ENCODE assay signal across 8 cellular contexts in genomic region chr2:84741182-84741822, GRCh38.
DNase-seq lines count a peak whose midpoint lies in the region; ATAC-seq, FAIRE-seq and TF ChIP-seq lines count a peak whose summit lies in the region.

No MANE protein-coding gene starts in this region.

- H4K20me1 ChIP-seq in OCI-LY7 (ENCODE audit: insufficient read depth, low read length): no peaks in the 10 kb centered on the region
- no peaks in the 10 kb centered on the region for H4K20me1 ChIP-seq in keratinocyte (ENCODE audit: control insufficient read depth, extremely low read depth, insufficient read depth, low read length)

- H3K27me3 ChIP-seq in heart left ventricle: no peaks in the 10 kb centered on the region
- peaks cover 3% of the 10 kb centered on the region for H3K27me3 ChIP-seq in keratinocyte (ENCODE audit: control insufficient read depth, extremely low read depth, insufficient read depth, low read length)

- H3K4me1 Mint-ChIP-seq in activated T-helper 2 cell treated with anti-CD3 and anti-CD28 coated beads, Interferon-gamma antibody, Interleukin-2, Interleukin-4, amounts not matched to agents 10 μg/mL and 5 μg/mL and 100 μg/mL, durations not matched to agents 14 hours and 24 hours and 36 hours (ENCODE audit: low read depth): peaks cover 10% of the 10 kb centered on the region

- POLR2A ChIA-PET in OCI-LY7 (lab: Charles Lee): interaction anchor here (0.8 kb wide), 1 partner anchor 9 kb away, joined by 3 read pairs; no protein-coding TSS in a partner anchor

- no peak overlapping the region for H3K9ac ChIP-seq in keratinocyte (ENCODE audit: control insufficient read depth, extremely low read depth, insufficient read depth, low read length)

- no peak overlapping the region for H3K4me3 Mint-ChIP-seq in activated T-helper 2 cell treated with anti-CD3 and anti-CD28 coated beads, Interferon-gamma antibody, Interleukin-2, Interleukin-4, amounts not matched to agents 10 μg/mL and 5 μg/mL and 100 μg/mL, durations not matched to agents 14 hours and 24 hours and 36 hours (ENCODE audit: low read depth)

- ATAC-seq in heart left ventricle (peak in 3 of 4 donors; percentile 41 to 70 (median 49)), HG02870 (IDR thresholded peaks at IDR 0.05; ENCODE audit: unreplicated experiment) (peak; percentile 97)

- H3K27ac Mint-ChIP-seq in activated T-helper 2 cell treated with anti-CD3 and anti-CD28 coated beads, Interferon-gamma antibody, Interleukin-2, Interleukin-4, amounts not matched to agents 10 μg/mL and 5 μg/mL and 100 μg/mL, durations not matched to agents 14 hours and 24 hours and 36 hours: no peak overlapping the region

- H3K27ac ChIP-seq in heart left ventricle: no peak overlapping the region
- H3K27ac ChIP-seq in OCI-LY7 (ENCODE audit: low read depth, low read length, poor library complexity, severe bottlenecking): no peak overlapping the region
- H3K27ac ChIP-seq in keratinocyte (ENCODE audit: control insufficient read depth, insufficient read depth, low read length): no peak overlapping the region

- TF ChIP-seq CTCF in heart left ventricle (IDR thresholded peaks at IDR 0.05) (peak in 6 of 12 donors; percentile 10 to 27 (median 21)), OCI-LY7 (conservative IDR thresholded peaks at IDR 0.05; ENCODE audit: low read length) (peak; percentile 69), keratinocyte (optimal IDR thresholded peaks at IDR 0.05 in 1 of 3, IDR thresholded peaks at IDR 0.05 in 1 of 3, conservative IDR thresholded peaks at IDR 0.05 in 1 of 3; ENCODE audit: extremely low read depth in 1 of 3, insufficient read depth in 2 of 3, low read length in 3 of 3) (peak in 2 of 3 experiments; percentile 45 to 57)

- H3K4me2 ChIP-seq in OCI-LY7 (ENCODE audit: low read length) (no peak overlapping the region), keratinocyte (ENCODE audit: control insufficient read depth, extremely low read depth, insufficient read depth, low read depth, low read length) (no peak overlapping the region)

- H3K79me2 ChIP-seq in OCI-LY7 (ENCODE audit: insufficient read depth, low read depth, low read length): no peaks in the 10 kb centered on the region
- no peaks in the 10 kb centered on the region for H3K79me2 ChIP-seq in keratinocyte (ENCODE audit: control insufficient read depth, insufficient read depth, low read length)

- no peaks in the 10 kb centered on the region for H3K9me2 ChIP-seq in OCI-LY7 (ENCODE audit: insufficient read depth, low read length)

- DNase-seq in heart left ventricle (no peak), cardiac septum (ENCODE audit: low spot score) (no peak), OCI-LY7 (ENCODE audit: low spot score) (peak; percentile 50), keratinocyte (ENCODE audit: low read depth, low spot score) (no peak), cerebellar nuclear complex (lab: John Stamatoyannopoulos, UW) (no peak)
- DNase-seq in activated T-helper 2 cell treated with anti-CD3 and anti-CD28 coated beads, Interferon-gamma antibody, Interleukin-2, Interleukin-4, amounts not matched to agents 10 μg/mL and 5 μg/mL and 100 μg/mL, durations not matched to agents 14 hours and 24 hours and 36 hours (ENCODE audit: low spot score): peak; percentile 48
- peak; percentile 2 for DNase-seq in stimulated activated naive CD4-positive, alpha-beta T cell treated with Interleukin-2 at 50 U/mL for 16 hours (lab: John Stamatoyannopoulos, UW)

- no peak overlapping the region for H2AFZ ChIP-seq in OCI-LY7 (ENCODE audit: low read length)
- no peak overlapping the region for H2AFZ ChIP-seq in keratinocyte (ENCODE audit: control insufficient read depth, low read length)

- intact Hi-C loops in heart left ventricle (cut with DNase I): loop anchor here in 1 of 10 donors (10.0 kb wide), 1 partner anchor 113 kb away; no protein-coding TSS in a partner anchor
- intact Hi-C loops in cardiac septum (cut with DNase I): no loop called here
- intact Hi-C loops in OCI-LY7 (cut with micrococcal nuclease; ENCODE audit: unreplicated experiment): loop anchor here (1.0 kb wide), 1 partner anchor 117 kb away; no protein-coding TSS in a partner anchor
- intact Hi-C loops in activated T-helper 2 cell treated with anti-CD3 and anti-CD28 coated beads, Interferon-gamma antibody, Interleukin-2, Interleukin-4, amounts not matched to agents 10 μg/mL and 5 μg/mL and 100 μg/mL, durations not matched to agents 14 hours and 24 hours and 36 hours (cut with micrococcal nuclease): no loop called here

- no peak for FAIRE-seq in keratinocyte (lab: Jason Lieb, UNC)

- no peak for TF ChIP-seq POLR2A in heart left ventricle (IDR thresholded peaks at IDR 0.05)

- H3K9me3 Mint-ChIP-seq in activated T-helper 2 cell treated with anti-CD3 and anti-CD28 coated beads, Interferon-gamma antibody, Interleukin-2, Interleukin-4, amounts not matched to agents 10 μg/mL and 5 μg/mL and 100 μg/mL, durations not matched to agents 14 hours and 24 hours and 36 hours: peaks cover 4% of the 10 kb centered on the region

- peaks cover 0 to 9% (median 0%) of the 10 kb centered on the region in 12 donors for H3K9me3 ChIP-seq in heart left ventricle
- no peaks in the 10 kb centered on the region for H3K9me3 ChIP-seq in OCI-LY7 (ENCODE audit: low read length)
- no peaks in the 10 kb centered on the region for H3K9me3 ChIP-seq in keratinocyte (ENCODE audit: control insufficient read depth, low read depth, low read length)

- CTCF ChIA-PET in OCI-LY7 (lab: Charles Lee; ENCODE audit: unreplicated experiment): no interaction called here

- H3K4me1 ChIP-seq in heart left ventricle (no peaks in the 10 kb centered on the region), OCI-LY7 (ENCODE audit: insufficient read depth, low read length, poor library complexity, severe bottlenecking) (no peaks in the 10 kb centered on the region), keratinocyte (ENCODE audit: control insufficient read depth, extremely low read depth, insufficient read depth, low read length) (no peaks in the 10 kb centered on the region)

- 47 to 60% (median 52%) methylated on average over 1 to 3 of the region's 3 CpGs for WGBS in heart left ventricle, 4 donors

- H3K36me3 ChIP-seq in heart left ventricle (no peaks in the 10 kb centered on the region), OCI-LY7 (ENCODE audit: insufficient read depth, low read length) (no peaks in the 10 kb centered on the region), keratinocyte (ENCODE audit: control insufficient read depth in 2 of 2, extremely low read depth in 1 of 2, insufficient read depth in 2 of 2, low read length in 2 of 2) (no peaks in the 10 kb centered on the region)

- H3K9me1 ChIP-seq in keratinocyte (ENCODE audit: control insufficient read depth, extremely low read depth, insufficient read depth, low read length): no peaks in the 10 kb centered on the region

- BruUV-seq in OCI-LY7 (replicated peaks; lab: Mats Ljungman, UMichigan): no TSS peak

- H3K36me3 Mint-ChIP-seq in activated T-helper 2 cell treated with anti-CD3 and anti-CD28 coated beads, Interferon-gamma antibody, Interleukin-2, Interleukin-4, amounts not matched to agents 10 μg/mL and 5 μg/mL and 100 μg/mL, durations not matched to agents 14 hours and 24 hours and 36 hours (ENCODE audit: low read depth): no peaks in the 10 kb centered on the region

- no peak overlapping the region for H3K4me3 ChIP-seq in heart left ventricle
- H3K4me3 ChIP-seq in OCI-LY7 (ENCODE audit: low read depth, low read length, poor library complexity, severe bottlenecking): no peak overlapping the region
- H3K4me3 ChIP-seq in keratinocyte (ENCODE audit: control insufficient read depth in 2 of 3, extremely low read depth in 1 of 3, insufficient read depth in 2 of 3, low read depth in 1 of 3, low read length in 3 of 3): no peak overlapping the region

- dilution Hi-C loops in keratinocyte (cut with MboI; ENCODE audit: extremely low pct_ligation_motif_present, low sequenced_read_pairs): no loop called here

- peaks cover 20% of the 10 kb centered on the region for H3K27me3 Mint-ChIP-seq in activated T-helper 2 cell treated with anti-CD3 and anti-CD28 coated beads, Interferon-gamma antibody, Interleukin-2, Interleukin-4, amounts not matched to agents 10 μg/mL and 5 μg/mL and 100 μg/mL, durations not matched to agents 14 hours and 24 hours and 36 hours (ENCODE audit: low read depth)

Comparison
In these comparisons a context has a peak if more than half of its experiments do, and no peak if none do; other contexts are left out.
1. DNase-seq: peak in OCI-LY7 (single experiment), activated T-helper 2 cell treated with anti-CD3 and anti-CD28 coated beads, Interferon-gamma antibody, Interleukin-2, Interleukin-4, amounts not matched to agents 10 μg/mL and 5 μg/mL and 100 μg/mL, durations not matched to agents 14 hours and 24 hours and 36 hours (single experiment) and stimulated activated naive CD4-positive, alpha-beta T cell treated with Interleukin-2 at 50 U/mL for 16 hours (single experiment); none in heart left ventricle (0 of 5), cardiac septum (single experiment), keratinocyte (single experiment) and cerebellar nuclear complex (0 of 2).